8 cellular contexts compared by ENCODE assay signal in the genomic region with DNA sequence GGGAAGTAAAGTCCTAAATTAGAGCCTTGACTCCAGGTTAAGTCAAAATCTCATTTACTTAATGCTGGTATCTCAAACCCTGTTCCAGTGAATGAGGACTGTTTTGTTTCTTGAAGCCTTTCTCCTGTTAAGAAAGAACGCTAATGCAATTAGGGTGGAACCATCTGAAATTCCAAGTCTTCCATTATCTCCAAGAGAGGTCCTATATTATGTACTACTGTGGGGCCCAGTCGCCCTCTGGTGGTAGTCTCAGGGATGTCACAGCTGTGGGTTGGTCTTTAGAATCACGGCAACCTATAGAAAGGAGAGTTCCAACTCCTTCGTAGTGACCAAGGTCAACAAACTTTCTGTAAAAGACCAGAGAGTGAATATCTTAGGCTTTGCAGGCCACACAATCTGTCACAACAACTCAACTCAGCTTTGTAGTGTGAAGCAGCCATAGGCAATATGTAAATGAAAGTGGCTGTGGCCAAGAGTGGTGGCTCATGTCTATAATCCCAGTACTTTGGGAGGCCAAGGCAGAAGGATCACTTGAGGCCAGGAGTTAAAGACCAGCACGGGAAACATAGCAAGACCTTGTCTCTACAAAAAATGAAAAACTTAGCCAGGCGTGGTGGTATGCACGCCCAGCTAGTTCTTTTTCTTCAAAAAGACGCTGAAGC. TPM values are rescaled to one million over a fixed set of nuclear protein-coding genes. Genes with fewer than 3 reads are reported as not detected.
DNase-seq lines count a peak whose midpoint lies in the region; ATAC-seq, FAIRE-seq and TF ChIP-seq lines count a peak whose summit lies in the region.

No MANE protein-coding gene starts in this region.

- H3K27ac ChIP-seq in foreskin keratinocyte: no peak overlapping the region
- no peak overlapping the region for H3K27ac ChIP-seq in pancreas

- H3K4me1 ChIP-seq in foreskin keratinocyte: no peaks in the 10 kb centered on the region
- H3K4me1 ChIP-seq in pancreas: no peaks in the 10 kb centered on the region

- ATAC-seq in GM19438 (IDR thresholded peaks at IDR 0.05; ENCODE audit: low read depth, unreplicated experiment) (peak; percentile 93), foreskin keratinocyte (peak; percentile 99), pancreas (peak; percentile 93 to 97 (median 94))

- H3K4me3 ChIP-seq in pancreas: no peak overlapping the region

- H3K9me3 ChIP-seq in pancreas: no peaks in the 10 kb centered on the region

- no peak for FAIRE-seq in pancreas (lab: Jason Lieb, UNC)

- peak; percentile 93 for TF ChIP-seq CTCF in foreskin keratinocyte (conservative IDR thresholded peaks at IDR 0.05)
- TF ChIP-seq CTCF in pancreas (IDR thresholded peaks at IDR 0.05): peak; percentile 68 to 84 (median 78)

- peaks cover 0 to 32% (median 0%) of the 10 kb centered on the region in 3 donors for H3K36me3 ChIP-seq in pancreas

- H3K27me3 ChIP-seq in foreskin keratinocyte (no peaks in the 10 kb centered on the region), pancreas (no peaks in the 10 kb centered on the region)

- 47% methylated on average over 8 of the region's 8 CpGs for WGBS in pancreas, 2 donors

- peak; percentile 13 for DNase-seq in COR-L47 (lab: John Stamatoyannopoulos, UW)
- peak; percentile 66 for DNase-seq in HuH-7 (ENCODE audit: low spot score)
- peak; percentile 41 to 51 for DNase-seq in SHP77 (lab: John Stamatoyannopoulos, UW)
- DNase-seq in activated effector memory CD4-positive, alpha-beta T cell treated with Interleukin-2 at 50 U/mL for 16 hours: peak; percentile 41
- DNase-seq in foreskin keratinocyte: peak in 1 of 2 donors; percentile 55
- peak in 5 of 6 donors; percentile 31 to 83 (median 64) for DNase-seq in pancreas
- DNase-seq in ureter (ENCODE audit: low spot score): peak; percentile 61

- intact Hi-C loops in pancreas (cut with DNase I): no loop called here

RNA-seq across cellular contexts. Expression of a gene that starts 9.3 kb away (rescaled TPM):
- total RNA-seq in foreskin keratinocyte (26.5 and 27.8 TPM in 2 replicates), pancreas (1 to 10 TPM; 4.0 to 8.5 (median 6.5) TPM), ureter (19.1 TPM)
- polyA plus RNA-seq in foreskin keratinocyte (28.8 and 29.1 TPM in 2 replicates), pancreas (10 to 100 TPM in 1 of 2 donors, 1 to 10 TPM in 1; 9.2 to 14.9 TPM)

RNA-seq across cellular contexts. Expression of a gene that starts 17.9 kb away (rescaled TPM):
- total RNA-seq in foreskin keratinocyte (0.07 and 0.20 TPM in 2 replicates), pancreas (under 1 TPM in 4 of 6 donors, not detected in 2; 0.13 to 0.59 (median 0.30) TPM), ureter (0.86 TPM)
- polyA plus RNA-seq in foreskin keratinocyte (not detected in 2 replicates), pancreas (under 1 TPM in 1 of 2 donors, not detected in 1; 0.07 TPM)
